ENCODE assay signal across 16 cellular contexts in genomic region chr17:7864995-7865650, GRCh38. TPM values are rescaled to one million over a fixed set of nuclear protein-coding genes. Genes with fewer than 3 reads are reported as not detected.
"Had no signal": no experiment of that assay in that cellular context is flagged by ENCODE, and none has a peak within 500 bp of the region (broad histone marks: within the 10 kb centered on the region; RNA-seq: fewer than 3 reads in every experiment).

No MANE protein-coding gene starts in this region.

- ATAC-seq: activated CD4-positive, CD25-positive, alpha-beta regulatory T cell treated with anti-CD3 and anti-CD28 coated beads, Interleukin-2, amount 50 U/mL, for 24 hours had no signal

- H3K27ac ChIP-seq: dorsolateral prefrontal cortex, spleen, tibial nerve had no signal

- H3K27me3 Mint-ChIP-seq: activated naive CD8-positive, alpha-beta T cell; activated T-cell treated with anti-CD3 and anti-CD28 coated beads, Interleukin-2, amount 50 U/mL, for 24 hours; memory B cell had no signal

- H3K27me3 ChIP-seq: dorsolateral prefrontal cortex, spleen, tibial nerve had no signal

- H3K4me3 Mint-ChIP-seq: activated naive CD8-positive, alpha-beta T cell; activated T-cell treated with anti-CD3 and anti-CD28 coated beads, Interleukin-2, amount 50 U/mL, for 24 hours; immature natural killer cell; memory B cell; T-helper 1 cell treated with Interleukin-12 subunit alpha and Interleukin-12 subunit beta and Interleukin-4 antibody, amounts not matched to agents 30 μg/mL and 1 μg/mL, for 36 hours had no signal

- H3K4me3 ChIP-seq: dorsolateral prefrontal cortex, spleen, tibial nerve had no signal

- H3K36me3 Mint-ChIP-seq: activated naive CD8-positive, alpha-beta T cell had no signal

- DNase-seq: activated effector memory CD4-positive, alpha-beta T cell treated with Interleukin-2 at 50 U/mL for 16 hours; activated T-cell treated with anti-CD3 and anti-CD28 coated beads, Interleukin-2, amount 50 U/mL, for 24 hours; amygdala; dorsolateral prefrontal cortex; erythroblast; immature natural killer cell; occipital lobe; posterior cingulate gyrus; spleen; stimulated activated CD8-positive, alpha-beta memory T cell treated with anti-CD3 and anti-CD28 coated beads, Interleukin-4, amount 100 ng/mL, for 48 hours; stimulated activated naive CD4-positive, alpha-beta T cell treated with Interleukin-2 at 50 U/mL for 16 hours had no signal

- H3K27ac Mint-ChIP-seq: activated naive CD8-positive, alpha-beta T cell; activated T-cell treated with anti-CD3 and anti-CD28 coated beads, Interleukin-2, amount 50 U/mL, for 24 hours; memory B cell; T-helper 1 cell treated with Interleukin-12 subunit alpha and Interleukin-12 subunit beta and Interleukin-4 antibody, amounts not matched to agents 30 μg/mL and 1 μg/mL, for 36 hours had no signal

- H3K9me3 Mint-ChIP-seq: activated T-cell treated with anti-CD3 and anti-CD28 coated beads, Interleukin-2, amount 50 U/mL, for 24 hours; immature natural killer cell; memory B cell; T-helper 1 cell treated with Interleukin-12 subunit alpha and Interleukin-12 subunit beta and Interleukin-4 antibody, amounts not matched to agents 30 μg/mL and 1 μg/mL, for 36 hours had no signal

RNA-seq across cellular contexts. Expression of gene TMEM88, which starts 10.3 kb away (rescaled TPM):
- polyA plus RNA-seq: immature natural killer cell had no signal
